In the genomic region with DNA sequence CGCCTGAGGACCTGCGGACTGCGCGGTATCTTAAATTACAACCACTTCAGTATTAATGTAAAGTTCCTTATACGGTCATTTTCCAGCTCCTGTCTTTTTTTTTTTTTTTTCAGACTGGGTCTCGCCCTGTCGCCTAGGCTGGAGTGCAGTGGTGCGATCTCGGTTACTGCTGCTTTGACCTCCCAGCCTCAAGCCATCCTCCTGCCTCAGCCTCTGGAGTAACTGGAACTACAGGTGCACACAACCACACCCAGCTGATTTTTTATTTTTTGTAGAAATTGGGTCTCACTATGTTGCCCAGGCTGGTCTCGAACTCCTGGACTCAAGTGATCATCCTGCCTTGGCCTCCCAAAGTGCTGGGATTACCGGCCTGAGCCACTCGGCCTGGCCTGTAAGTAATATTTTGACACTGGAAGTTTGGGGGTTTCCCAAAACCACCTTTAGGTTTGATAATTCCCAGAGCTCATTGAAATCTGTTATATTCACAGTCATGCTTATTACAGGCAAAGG, we compare ENCODE assay signal across 9 cellular contexts. TPM values are rescaled to one million over a fixed set of nuclear protein-coding genes. Genes with fewer than 3 reads are reported as not detected.
DNase-seq lines count a peak whose midpoint lies in the region; ATAC-seq lines count a peak whose summit lies in the region.
"Had no signal": no experiment of that assay in that cellular context is flagged by ENCODE, and none has a peak within 500 bp of the region (broad histone marks: within the 10 kb centered on the region; RNA-seq: fewer than 3 reads in every experiment).

No MANE protein-coding gene starts in this region.

- DNase-seq in MG63 (no peak), DMS53 treated with DMSO at 0.1 percent for 48 hours (lab: John Stamatoyannopoulos, UW; ENCODE audit: unreplicated experiment) (no peak), dermis blood vessel endothelial cell (no peak), retina (no peak)

- peak overlapping the region; percentile 96 for H3K4me3 ChIP-seq in MG63
- H3K4me3 ChIP-seq in endocrine pancreas (ENCODE audit: control insufficient read depth, insufficient read depth, low read length), result no peak overlapping the region
- peak overlapping the region; percentile 71 to 98 (median 85) for H3K4me3 ChIP-seq in skeletal muscle tissue (ENCODE audit: low read length in 3 of 3)

- peaks cover 2% of the 10 kb centered on the region for H3K4me1 ChIP-seq in endocrine pancreas (ENCODE audit: control insufficient read depth, insufficient read depth, low read length)
- peaks cover 11 to 14% (median 13%) of the 10 kb centered on the region in 3 donors for H3K4me1 ChIP-seq in skeletal muscle tissue (ENCODE audit: control insufficient read depth in 3 of 3, insufficient read depth in 3 of 3, low read length in 3 of 3)

- H3K36me3 ChIP-seq in MG63 (peaks cover 17% of the 10 kb centered on the region), endocrine pancreas (ENCODE audit: control insufficient read depth, insufficient read depth, low read length) (no peaks in the 10 kb centered on the region), skeletal muscle tissue (ENCODE audit: control insufficient read depth in 3 of 3, insufficient read depth in 3 of 3, low read length in 3 of 3) (no peaks in the 10 kb centered on the region)

- peak; percentile 11 for ATAC-seq in GM21576 (IDR thresholded peaks at IDR 0.05; ENCODE audit: unreplicated experiment)
- ATAC-seq in GM19023 (IDR thresholded peaks at IDR 0.05; ENCODE audit: unreplicated experiment), result no peak

- peak overlapping the region; percentile 15 for H3K9ac ChIP-seq in endocrine pancreas (ENCODE audit: control insufficient read depth, insufficient read depth, low read length)
- peak overlapping the region; percentile 82 to 87 (median 85) for H3K9ac ChIP-seq in skeletal muscle tissue (ENCODE audit: low read depth in 1 of 3, low read length in 3 of 3)

- peak overlapping the region; percentile 63 for H3K27ac ChIP-seq in skeletal muscle tissue (ENCODE audit: low read depth, low read length)

- H3K27me3 ChIP-seq in MG63 (no peaks in the 10 kb centered on the region), endocrine pancreas (ENCODE audit: control insufficient read depth, insufficient read depth, low read length) (no peaks in the 10 kb centered on the region), skeletal muscle tissue (ENCODE audit: control insufficient read depth in 3 of 3, insufficient read depth in 3 of 3, low read length in 3 of 3) (no peaks in the 10 kb centered on the region)

- H3K9me3 ChIP-seq in MG63 (no peaks in the 10 kb centered on the region), endocrine pancreas (ENCODE audit: control insufficient read depth, low read length) (no peaks in the 10 kb centered on the region), skeletal muscle tissue (ENCODE audit: control insufficient read depth in 3 of 3, low read length in 3 of 3) (no peaks in the 10 kb centered on the region)

RNA-seq across cellular contexts. Expression of a gene that starts 0.4 kb away (rescaled TPM):
- total RNA-seq in MG63 (2014; rRNA removed; shearing (Covaris generic); ENCODE audit: low replicate concordance), result 4.0 and 5.5 TPM in 2 replicates
- total RNA-seq in skeletal muscle tissue (2.6 TPM), dermis blood vessel endothelial cell (2.2 and 2.7 TPM in 2 replicates)

RNA-seq across cellular contexts. Expression of a gene that starts 6.9 kb away (rescaled TPM):
- total RNA-seq in MG63 (2014; rRNA removed; shearing (Covaris generic); ENCODE audit: low replicate concordance), result 15.3 and 17.5 TPM in 2 replicates
- total RNA-seq in skeletal muscle tissue (6.8 TPM), dermis blood vessel endothelial cell (16.2 and 17.8 TPM in 2 replicates)

RNA-seq across cellular contexts. Expression of a gene that starts 18.1 kb away (rescaled TPM):
- not detected in 2 replicates for total RNA-seq in MG63 (2014; rRNA removed; shearing (Covaris generic); ENCODE audit: low replicate concordance)
- total RNA-seq in skeletal muscle tissue (not detected), dermis blood vessel endothelial cell (not detected in 2 replicates)
- total RNA-seq: subcutaneous adipose tissue had no signal

RNA-seq across cellular contexts. Expression of a gene that starts 34.3 kb away (rescaled TPM):
- total RNA-seq in MG63 (2014; rRNA removed; shearing (Covaris generic); ENCODE audit: low replicate concordance), result 1.7 and 5.6 TPM in 2 replicates
- total RNA-seq in skeletal muscle tissue (not detected), dermis blood vessel endothelial cell (0.17 and 0.28 TPM in 2 replicates)
- total RNA-seq: subcutaneous adipose tissue had no signal

RNA-seq across cellular contexts. Expression of a gene that starts 52.4 kb away (rescaled TPM):
- total RNA-seq in MG63 (2014; rRNA removed; shearing (Covaris generic); ENCODE audit: low replicate concordance), result 166 and 218 TPM in 2 replicates
- total RNA-seq in skeletal muscle tissue (40.7 TPM), dermis blood vessel endothelial cell (66.5 and 67.9 TPM in 2 replicates)
